In the genomic region with DNA sequence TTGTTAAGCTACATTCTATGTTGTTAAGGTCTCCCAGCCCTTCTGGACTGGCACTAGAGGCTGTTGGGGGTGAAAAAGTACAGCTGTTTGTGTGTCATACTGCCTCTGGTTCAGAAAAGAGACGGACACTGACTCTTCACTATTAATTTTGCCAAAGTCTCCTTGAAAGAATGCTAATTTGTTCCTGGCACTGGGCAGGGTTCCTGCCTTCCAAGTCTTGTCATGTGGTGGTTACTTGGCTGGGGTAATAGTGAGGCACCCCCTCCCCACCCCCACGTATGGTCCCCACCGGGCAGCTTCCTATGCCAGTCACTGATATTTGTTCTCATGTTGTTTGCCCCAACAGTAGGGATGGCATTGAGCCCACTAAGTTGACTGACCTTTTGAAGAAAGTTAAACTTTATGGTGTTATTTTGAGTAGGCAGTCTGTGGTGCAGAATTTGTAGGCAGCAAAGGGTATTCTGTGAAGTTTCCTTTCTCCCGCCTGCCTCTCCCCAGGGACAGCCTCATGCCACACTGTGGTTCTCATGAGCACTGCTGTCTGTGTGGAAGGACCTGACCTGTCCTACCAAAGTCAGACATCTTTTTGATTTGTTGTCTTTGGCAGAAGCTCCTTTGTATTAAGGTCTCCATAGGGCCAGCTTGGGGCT, we compare ENCODE assay signal across 11 cellular contexts. TPM values are rescaled to one million over a fixed set of nuclear protein-coding genes. Genes with fewer than 3 reads are reported as not detected.
DNase-seq lines count a peak whose midpoint lies in the region; ATAC-seq and TF ChIP-seq lines count a peak whose summit lies in the region.
"Had no signal": no experiment of that assay in that cellular context is flagged by ENCODE, and none has a peak within 500 bp of the region (broad histone marks: within the 10 kb centered on the region; RNA-seq: fewer than 3 reads in every experiment).

No MANE protein-coding gene starts in this region.

- TF ChIP-seq CTCF in heart right ventricle (IDR thresholded peaks at IDR 0.05) = peak in 2 of 9 donors; percentile 14 to 26

- H3K36me3 ChIP-seq in HUES64 (ENCODE audit: insufficient read depth, low read length) = peaks cover 3% of the 10 kb centered on the region; the same call in 1 of the 2 replicates
- peaks cover 0 to 19% (median 0%) of the 10 kb centered on the region in 9 donors for H3K36me3 ChIP-seq in heart right ventricle
- H3K36me3 ChIP-seq in skeletal muscle satellite cell (ENCODE audit: insufficient read depth, low read length) = no peaks in the 10 kb centered on the region

- CTCF ChIA-PET in HEK293T (lab: Yijun Ruan, JAX) = interaction anchor here (0.6 kb wide), 1 partner anchor 13 kb away, joined by 3 read pairs; no protein-coding TSS in a partner anchor

- DNase-seq in heart right ventricle = no peak
- DNase-seq in SKM-1 (lab: John Stamatoyannopoulos, UW; ENCODE audit: unreplicated experiment) = no peak
- no peak for DNase-seq in HEK293T (ENCODE audit: extremely low spot score)
- no peak for DNase-seq in NCI-H187 (lab: John Stamatoyannopoulos, UW)
- no peak for DNase-seq in NOMO-1 treated with DMSO at 0.1 percent for 48 hours (lab: John Stamatoyannopoulos, UW; ENCODE audit: unreplicated experiment)
- DNase-seq: activated CD8-positive, alpha-beta T cell treated with anti-CD3 and anti-CD28 coated beads, Interleukin-2, amount 10 ng/mL, durations not matched to agents 7 days and 5 days; NCI-H1417; RPMI8226 had no signal

- 95% methylated on average over 3 of the region's 4 CpGs for WGBS in HUES64
- WGBS in heart right ventricle, 2 donors = 35 to 39% methylated on average over 4 of the region's 4 CpGs

- H3K9ac ChIP-seq in HUES64 (ENCODE audit: low read depth, low read length) (peak overlapping the region; percentile 17), skeletal muscle satellite cell (ENCODE audit: low read depth, low read length) (no peak overlapping the region)

- H3K27ac ChIP-seq in HUES64 (ENCODE audit: low read depth, low read length) = peak overlapping the region; percentile 61; the same call in 1 of the 2 replicates
- peak overlapping the region; percentile 27 to 99 (median 58) for H3K27ac ChIP-seq in heart right ventricle

- peak; percentile 72 for ATAC-seq in GM18907 (IDR thresholded peaks at IDR 0.05; ENCODE audit: unreplicated experiment)
- ATAC-seq in heart right ventricle = peak; percentile 30 to 80 (median 60)
- ATAC-seq: activated CD8-positive, alpha-beta T cell treated with anti-CD3 and anti-CD28 coated beads, Interleukin-2, amount 10 ng/mL, durations not matched to agents 7 days and 5 days had no signal

- H3K4me1 ChIP-seq in HUES64 (ENCODE audit: insufficient read depth, low read length) = peaks cover 12% of the 10 kb centered on the region
- H3K4me1 ChIP-seq in heart right ventricle = peaks cover 2 to 86% (median 53%) of the 10 kb centered on the region in 9 donors
- H3K4me1 ChIP-seq in skeletal muscle satellite cell (ENCODE audit: control insufficient read depth, insufficient read depth, low read length) = peaks cover 12% of the 10 kb centered on the region

- H3K9me3 ChIP-seq in HUES64 (ENCODE audit: insufficient read depth, low read depth, low read length) = no peaks in the 10 kb centered on the region
- H3K9me3 ChIP-seq in heart right ventricle = no peaks in the 10 kb centered on the region
- H3K9me3 ChIP-seq in skeletal muscle satellite cell (replicated peaks; ENCODE audit: low read length) = no peaks in the 10 kb centered on the region

- intact Hi-C loops in heart right ventricle (cut with DNase I) = loop anchor here in 2 of 10 donors (5.0 kb wide), 2 partner anchors 37 to 42 kb away; no protein-coding TSS in a partner anchor

- H3K27me3 ChIP-seq in HUES64 (ENCODE audit: insufficient read depth, low read length) (no peaks in the 10 kb centered on the region), heart right ventricle (no peaks in the 10 kb centered on the region), skeletal muscle satellite cell (ENCODE audit: control insufficient read depth, insufficient read depth, low read length) (no peaks in the 10 kb centered on the region)

- H3K4me3 ChIP-seq in HUES64 (ENCODE audit: low read length) (no peak overlapping the region), heart right ventricle (peak overlapping the region in 1 of 10 donors; percentile 10), skeletal muscle satellite cell (ENCODE audit: low read length) (no peak overlapping the region)

- POLR2A ChIA-PET in HEK293T (lab: Yijun Ruan, JAX) = interaction anchor here (1.5 kb wide), 1 partner anchor 9 kb away, joined by 4 read pairs; the partner anchor contains the start of gene CDS2

- H3K4me2 ChIP-seq in skeletal muscle satellite cell (ENCODE audit: low read length) = peak overlapping the region; percentile 21

TF ChIP-seq in HEK293T, 16 proteins besides CTCF, POLR2A, EP300 and RAD21:
- TF ChIP-seq NFRKB (IDR thresholded peaks at IDR 0.05) (no peak), SUZ12 (IDR thresholded peaks at IDR 0.05) (no peak), FOXK2 (IDR thresholded peaks at IDR 0.05) (no peak), ELF4 (IDR thresholded peaks at IDR 0.05) (no peak), TARDBP (IDR thresholded peaks at IDR 0.05) (no peak), HDGF (IDR thresholded peaks at IDR 0.05; ENCODE audit: borderline replicate concordance) (no peak), CTBP1 (IDR thresholded peaks at IDR 0.05; ENCODE audit: borderline replicate concordance) (no peak)

RNA-seq across cellular contexts. Expression of gene CDS2, which starts 8.7 kb away (rescaled TPM):
- 24.2 TPM for polyA plus RNA-seq in HUES64 (2013, experiment 1 of 2)
- polyA plus RNA-seq in HUES64 (2013, experiment 2 of 2) = 23.7 TPM
- total RNA-seq in heart right ventricle = 100 to 1,000 TPM in 1 of 10 donors, 10 to 100 TPM in 9; 67.5 to 100 (median 85.7) TPM
- polyA plus RNA-seq in heart right ventricle = 10 to 100 TPM; 16.7 to 23.1 TPM
- 18.3 and 21.0 TPM in 2 replicates for total RNA-seq in skeletal muscle satellite cell (2012; rRNA removed)

RNA-seq across cellular contexts. Expression of gene PCNA, which starts 15.7 kb away (rescaled TPM):
- polyA plus RNA-seq in HUES64 (2013, experiment 1 of 2) = 337 TPM
- 318 TPM for polyA plus RNA-seq in HUES64 (2013, experiment 2 of 2)
- 10 to 100 TPM; 17.9 to 37.3 (median 21.4) TPM for total RNA-seq in heart right ventricle
- polyA plus RNA-seq in heart right ventricle = 10 to 100 TPM; 11.6 to 39.1 TPM
- total RNA-seq in skeletal muscle satellite cell (2012; rRNA removed) = 183 and 194 TPM in 2 replicates

RNA-seq across cellular contexts. Expression of gene TMEM230, which starts 22.6 kb away (rescaled TPM):
- polyA plus RNA-seq in HUES64 (2013, experiment 1 of 2) = 84.6 TPM
- polyA plus RNA-seq in HUES64 (2013, experiment 2 of 2) = 99.6 TPM
- total RNA-seq in heart right ventricle = 10 to 100 TPM; 75.2 to 96.4 (median 82.0) TPM
- polyA plus RNA-seq in heart right ventricle = 100 to 1,000 TPM in 1 of 2 donors, 10 to 100 TPM in 1; 85.9 to 135 TPM
- total RNA-seq in skeletal muscle satellite cell (2012; rRNA removed) = 89.7 and 117 TPM in 2 replicates
